In the genomic region with DNA sequence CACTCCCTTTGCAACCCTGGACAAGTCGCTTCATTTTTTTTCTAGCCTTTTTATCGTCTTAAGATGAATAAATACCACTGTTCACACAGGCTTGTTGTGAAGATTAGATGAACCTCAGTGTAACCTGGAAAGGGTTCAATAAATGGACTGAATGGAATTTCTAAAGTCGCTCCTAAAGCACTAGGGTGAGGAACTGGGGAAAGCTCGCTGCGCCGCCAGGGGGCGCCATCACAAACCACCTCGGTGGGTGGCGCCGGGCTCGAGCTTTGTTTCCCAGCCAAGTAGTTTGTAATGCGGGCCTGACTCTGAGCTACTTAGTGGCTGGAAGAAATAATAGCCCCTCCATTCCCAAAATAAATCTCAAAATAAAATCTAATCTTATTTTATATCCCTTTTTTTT, we compare ENCODE assay signal across 9 cellular contexts. TPM values are rescaled to one million over a fixed set of nuclear protein-coding genes. Genes with fewer than 3 reads are reported as not detected.
DNase-seq lines count a peak whose midpoint lies in the region; ATAC-seq, FAIRE-seq and TF ChIP-seq lines count a peak whose summit lies in the region.
"Had no signal": no experiment of that assay in that cellular context is flagged by ENCODE, and none has a peak within 500 bp of the region (broad histone marks: within the 10 kb centered on the region; RNA-seq: fewer than 3 reads in every experiment).

No MANE protein-coding gene starts in this region.

- peak; percentile 95 for TF ChIP-seq CTCF in OCI-LY7 (conservative IDR thresholded peaks at IDR 0.05; ENCODE audit: low read length)

- no peaks in the 10 kb centered on the region for H3K9me3 ChIP-seq in OCI-LY7 (ENCODE audit: low read length)
- no peaks in the 10 kb centered on the region for H3K9me3 ChIP-seq in small intestine (ENCODE audit: control insufficient read depth, low read depth)

- POLR2A ChIA-PET in OCI-LY7 (lab: Charles Lee), result interaction anchor here (0.7 kb wide), 1 partner anchor 314 kb away, joined by 3 read pairs; no protein-coding TSS in a partner anchor

- H3K27ac Mint-ChIP-seq in activated T-cell treated with anti-CD3 and anti-CD28 coated beads, Interleukin-2, amount 50 U/mL, for 72 hours, result no peak overlapping the region
- H3K27ac Mint-ChIP-seq: nephron had no signal

- H3K4me2 ChIP-seq in OCI-LY7 (ENCODE audit: low read length), result no peak overlapping the region

- no peak overlapping the region for H3K4me3 Mint-ChIP-seq in activated T-cell treated with anti-CD3 and anti-CD28 coated beads, Interleukin-2, amount 50 U/mL, for 72 hours
- H3K4me3 Mint-ChIP-seq: nephron had no signal

- BruUV-seq in OCI-LY7 (replicated peaks; lab: Mats Ljungman, UMichigan), result no TSS peak

- H2AFZ ChIP-seq in OCI-LY7 (ENCODE audit: low read length), result no peak overlapping the region

- H3K27ac ChIP-seq in OCI-LY7 (ENCODE audit: low read depth, low read length, poor library complexity, severe bottlenecking), result no peak overlapping the region
- H3K27ac ChIP-seq in small intestine (ENCODE audit: low read depth in 1 of 2, low read length in 1 of 2), result no peak overlapping the region

- H3K27me3 Mint-ChIP-seq in activated T-cell treated with anti-CD3 and anti-CD28 coated beads, Interleukin-2, amount 50 U/mL, for 72 hours (ENCODE audit: low read depth), result peaks cover 63% of the 10 kb centered on the region

- CTCF ChIA-PET in OCI-LY7 (lab: Charles Lee; ENCODE audit: unreplicated experiment), result interaction anchor here (1.0 kb wide), 1 partner anchor 31 kb away, joined by 3 read pairs; no protein-coding TSS in a partner anchor

- WGBS in small intestine, 3 donors, result 7 to 10% (median 9%) methylated on average over 12 of the region's 12 CpGs

- peak; percentile 58 to 63 for ATAC-seq in activated T-cell treated with anti-CD3 and anti-CD28 coated beads, Interleukin-2, amount 50 U/mL, for 72 hours (replicated peaks in 1 of 2)
- ATAC-seq in GM18511 (IDR thresholded peaks at IDR 0.05; ENCODE audit: unreplicated experiment), result no peak
- no peak for ATAC-seq in HG03439 (IDR thresholded peaks at IDR 0.05; ENCODE audit: unreplicated experiment)

- H4K20me1 ChIP-seq in OCI-LY7 (ENCODE audit: insufficient read depth, low read length), result no peaks in the 10 kb centered on the region

- H3K9me3 Mint-ChIP-seq in activated T-cell treated with anti-CD3 and anti-CD28 coated beads, Interleukin-2, amount 50 U/mL, for 72 hours, result no peaks in the 10 kb centered on the region
- H3K9me3 Mint-ChIP-seq: nephron had no signal

- peak; percentile 28 for DNase-seq in AG08395 (ENCODE audit: low spot score)
- peak; percentile 30 for DNase-seq in GM19238 (ENCODE audit: insufficient read length, low spot score)
- DNase-seq in OCI-LY7 (ENCODE audit: low spot score), result peak; percentile 69
- peak; percentile 77 to 84 for DNase-seq in activated T-cell treated with anti-CD3 and anti-CD28 coated beads, Interleukin-2, amount 50 U/mL, for 72 hours
- peak; percentile 31 for DNase-seq in glomerular visceral epithelial cell (ENCODE audit: extremely low spot score)
- peak; percentile 74 for DNase-seq in small intestine

- intact Hi-C loops in OCI-LY7 (cut with micrococcal nuclease; ENCODE audit: unreplicated experiment), result loop anchor here (1.0 kb wide), 2 partner anchors 32 to 68 kb away; no protein-coding TSS in a partner anchor

- H3K4me1 ChIP-seq in OCI-LY7 (ENCODE audit: insufficient read depth, low read length, poor library complexity, severe bottlenecking) (peaks cover 10% of the 10 kb centered on the region), small intestine (ENCODE audit: control insufficient read depth in 2 of 2, insufficient read depth in 1 of 2, low read depth in 1 of 2, low read length in 1 of 2) (no peaks in the 10 kb centered on the region)

- H3K36me3 ChIP-seq in OCI-LY7 (ENCODE audit: insufficient read depth, low read length) (no peaks in the 10 kb centered on the region), small intestine (ENCODE audit: control insufficient read depth in 2 of 2, insufficient read depth in 2 of 2, low read length in 2 of 2) (no peaks in the 10 kb centered on the region)

- H3K36me3 Mint-ChIP-seq in activated T-cell treated with anti-CD3 and anti-CD28 coated beads, Interleukin-2, amount 50 U/mL, for 72 hours (ENCODE audit: insufficient read depth in 2 of 2), result no peaks in the 10 kb centered on the region

- no peaks in the 10 kb centered on the region for H3K79me2 ChIP-seq in OCI-LY7 (ENCODE audit: insufficient read depth, low read depth, low read length)

- no peaks in the 10 kb centered on the region for H3K9me2 ChIP-seq in OCI-LY7 (ENCODE audit: insufficient read depth, low read length)

- no peaks in the 10 kb centered on the region for H3K27me3 ChIP-seq in small intestine (ENCODE audit: control insufficient read depth in 2 of 2, insufficient read depth in 2 of 2, low read length in 2 of 2)

- FAIRE-seq in small intestine (lab: Jason Lieb, UNC), result no peak

- H3K4me3 ChIP-seq in OCI-LY7 (ENCODE audit: low read depth, low read length, poor library complexity, severe bottlenecking) (no peak overlapping the region), small intestine (ENCODE audit: low read depth in 1 of 2, low read length in 2 of 2) (no peak overlapping the region)

- peaks cover 5% of the 10 kb centered on the region for H3K4me1 Mint-ChIP-seq in activated T-cell treated with anti-CD3 and anti-CD28 coated beads, Interleukin-2, amount 50 U/mL, for 72 hours (ENCODE audit: low read depth)
- H3K4me1 Mint-ChIP-seq: nephron had no signal

RNA-seq across cellular contexts. Expression of a gene that starts 2.2 kb away (rescaled TPM):
- total RNA-seq in OCI-LY7 (2014; rRNA removed; shearing (Covaris generic)), result not detected in 2 replicates
- total RNA-seq in OCI-LY7 (2022), result not detected in 2 replicates
- total RNA-seq in activated T-cell treated with anti-CD3 and anti-CD28 coated beads, Interleukin-2, amount 50 U/mL, for 72 hours, result not detected
- 10 to 100 TPM in 2 of 3 donors, 1 to 10 TPM in 1; 8.5 to 45.8 (median 14.1) TPM for polyA plus RNA-seq in small intestine

RNA-seq across cellular contexts. Expression of a gene that starts 43.2 kb away (rescaled TPM):
- not detected in 2 replicates for total RNA-seq in OCI-LY7 (2014; rRNA removed; shearing (Covaris generic))
- not detected in 2 replicates for total RNA-seq in OCI-LY7 (2022)
- total RNA-seq in activated T-cell treated with anti-CD3 and anti-CD28 coated beads, Interleukin-2, amount 50 U/mL, for 72 hours, result not detected
- under 1 TPM in 1 of 3 donors, not detected in 2; 0.24 TPM for polyA plus RNA-seq in small intestine

RNA-seq across cellular contexts. Expression of a gene that starts 44.7 kb away (rescaled TPM):
- total RNA-seq in OCI-LY7 (2014; rRNA removed; shearing (Covaris generic)), result not detected in 2 replicates
- total RNA-seq in OCI-LY7 (2022), result not detected in 2 replicates
- total RNA-seq in activated T-cell treated with anti-CD3 and anti-CD28 coated beads, Interleukin-2, amount 50 U/mL, for 72 hours, result not detected
- 10 to 100 TPM in 1 of 3 donors, 1 to 10 TPM in 2; 2.7 to 32.4 (median 3.1) TPM for polyA plus RNA-seq in small intestine

Comparison
In these comparisons a context has a peak if more than half of its experiments do, and no peak if none do; other contexts are left out.
1. DNase-seq: peak in every context shown above with its lines; median percentile 80 in activated T-cell treated with anti-CD3 and anti-CD28 coated beads, Interleukin-2, amount 50 U/mL, for 72 hours; 74 in small intestine; 69 in OCI-LY7; 31 in glomerular visceral epithelial cell; 30 in GM19238; 28 in AG08395.
2. ATAC-seq: peak in activated T-cell treated with anti-CD3 and anti-CD28 coated beads, Interleukin-2, amount 50 U/mL, for 72 hours (2 of 2); none in GM18511 (single experiment) and HG03439 (single experiment).